In genomic region chr12:8697476-8698131, GRCh38 we compare ENCODE assay signal across 8 cellular contexts. TPM values are rescaled to one million over a fixed set of nuclear protein-coding genes. Genes with fewer than 3 reads are reported as not detected.
DNase-seq lines count a peak whose midpoint lies in the region; ATAC-seq, FAIRE-seq and TF ChIP-seq lines count a peak whose summit lies in the region.

Gene RIMKLB, plus strand, starts transcription at chr12:8697991. Its CDS starts 15,876 bp downstream, at chr12:8713867.

- H3K23ac ChIP-seq in neuronal stem cell (ENCODE audit: low read depth, low read length, poor library complexity) = peak within 1 kb of the TSS; percentile 98

- H4K8ac ChIP-seq in neuronal stem cell (ENCODE audit: low read depth, low read length) = no peak within 1 kb of the TSS

- H3K9ac ChIP-seq in neuronal stem cell (ENCODE audit: low read depth, low read length, poor library complexity) (peak within 1 kb of the TSS; percentile 98), stomach smooth muscle (ENCODE audit: low read length in 2 of 2) (peak within 1 kb of the TSS; percentile 90 to 92)

- peak within 1 kb of the TSS; percentile 69 for H3K4me2 ChIP-seq in neuronal stem cell (ENCODE audit: insufficient read depth, low read length, poor library complexity, severe bottlenecking)

- H3K27me3 ChIP-seq in RWPE2 (ENCODE audit: insufficient read depth, poor library complexity, severe bottlenecking) (no peaks in the 10 kb centered on the region), gastroesophageal sphincter (no peaks in the 10 kb centered on the region), neuronal stem cell (ENCODE audit: control insufficient read depth in 3 of 3, insufficient read depth in 3 of 3, low read depth in 1 of 3, low read length in 3 of 3) (no peaks in the 10 kb centered on the region), stomach smooth muscle (ENCODE audit: control insufficient read depth in 1 of 2, insufficient read depth in 2 of 2, low read length in 2 of 2) (no peaks in the 10 kb centered on the region)

- in situ Hi-C loops in KBM-7 (cut with MboI; ENCODE audit: low pct_unique_long_range_greater_than_20kb, low sequenced_read_pairs) = loop anchor here (25.0 kb wide), 1 partner anchor 190 kb away; no protein-coding TSS in a partner anchor

- ATAC-seq in GM21528 (IDR thresholded peaks at IDR 0.05; ENCODE audit: low FRiP score, unreplicated experiment) (peak; percentile 84), RWPE2 (ENCODE audit: low read depth) (peak; percentile 68), gastroesophageal sphincter (peak; percentile 94)

- H2AK5ac ChIP-seq in neuronal stem cell (ENCODE audit: low read depth, low read length) = peak within 1 kb of the TSS; percentile 81

- DNase-seq in D721Med (ENCODE audit: insufficient read length, low spot score) (peak; percentile 33), KBM-7 (peak; percentile 84), RWPE2 (ENCODE audit: low spot score) (peak; percentile 58), neuronal stem cell (ENCODE audit: low spot score) (peak; percentile 85)
- peak; percentile 80 for DNase-seq in activated naive CD4-positive, alpha-beta T cell treated with Interleukin-2 at 50 U/mL for 16 hours

- no peak within 1 kb of the TSS for H2BK120ac ChIP-seq in neuronal stem cell (ENCODE audit: low read depth, low read length)

- peak within 1 kb of the TSS; percentile 99 for H2BK5ac ChIP-seq in neuronal stem cell (ENCODE audit: low read length)

- peak within 1 kb of the TSS; percentile 62 for H3K4me3 ChIP-seq in RWPE2 (ENCODE audit: severe bottlenecking)
- peak within 1 kb of the TSS; percentile 61 to 99 for H3K4me3 ChIP-seq in gastroesophageal sphincter
- H3K4me3 ChIP-seq in neuronal stem cell (ENCODE audit: low read length in 2 of 2) = peak within 1 kb of the TSS; percentile 86 to 89
- H3K4me3 ChIP-seq in stomach smooth muscle (ENCODE audit: low read length in 2 of 2) = peak within 1 kb of the TSS; percentile 81 to 86

- FAIRE-seq in D721Med (lab: Jason Lieb, UNC) = no peak

- H3K4me1 ChIP-seq in RWPE2 (ENCODE audit: insufficient read depth, poor library complexity, severe bottlenecking) (peaks cover 8% of the 10 kb centered on the region), gastroesophageal sphincter (peaks cover 6 to 56% (median 10%) of the 10 kb centered on the region in 3 donors), neuronal stem cell (ENCODE audit: control insufficient read depth in 2 of 2, insufficient read depth in 1 of 2, low read depth in 1 of 2, low read length in 2 of 2) (peaks cover 4 to 24% of the 10 kb centered on the region in 2 donors), stomach smooth muscle (ENCODE audit: control insufficient read depth, insufficient read depth, low read length) (peaks cover 13% of the 10 kb centered on the region)

- H2BK12ac ChIP-seq in neuronal stem cell (ENCODE audit: low read length) = peak within 1 kb of the TSS; percentile 22

- peaks cover 1% of the 10 kb centered on the region for H3K79me1 ChIP-seq in neuronal stem cell (ENCODE audit: low read depth, low read length)

- peak within 1 kb of the TSS; percentile 71 for H3K27ac ChIP-seq in RWPE2 (ENCODE audit: poor library complexity, severe bottlenecking)
- H3K27ac ChIP-seq in gastroesophageal sphincter = peak within 1 kb of the TSS; percentile 82 to 100 (median 98)
- H3K27ac ChIP-seq in neuronal stem cell (replicated peaks; ENCODE audit: low read length) = peak within 1 kb of the TSS; percentile 97
- peak within 1 kb of the TSS; percentile 93 for H3K27ac ChIP-seq in stomach smooth muscle (ENCODE audit: low read length)

- WGBS in gastroesophageal sphincter (ENCODE audit: low coverage in 1 of 2), 2 donors = no CpG with 5 or more reads among the region's 88 CpGs
- WGBS in neuronal stem cell (ENCODE audit: extremely low coverage in 2 of 2, insufficient read length in 2 of 2, insufficient replicate concordance in 1 of 2), 2 donors = no CpG with 5 or more reads among the region's 88 CpGs

- TF ChIP-seq CTCF in D721Med (IDR thresholded peaks at IDR 0.05; ENCODE audit: insufficient read depth, missing control alignments) = no peak
- TF ChIP-seq CTCF in RWPE2 (IDR thresholded peaks at IDR 0.05; ENCODE audit: poor library complexity, severe bottlenecking) = no peak
- no peak for TF ChIP-seq CTCF in gastroesophageal sphincter (IDR thresholded peaks at IDR 0.05)

- H3K14ac ChIP-seq in neuronal stem cell (ENCODE audit: low read length) = peak within 1 kb of the TSS; percentile 99

- H3K4ac ChIP-seq in neuronal stem cell (ENCODE audit: low read length) = peak within 1 kb of the TSS; percentile 53

- peak; percentile 63 to 64 for TF ChIP-seq POLR2A in gastroesophageal sphincter (IDR thresholded peaks at IDR 0.05)

- H3K18ac ChIP-seq in neuronal stem cell (ENCODE audit: low read length) = peak within 1 kb of the TSS; percentile 100

- H3K9me3 ChIP-seq in RWPE2 (ENCODE audit: severe bottlenecking) = no peaks in the 10 kb centered on the region
- no peaks in the 10 kb centered on the region for H3K9me3 ChIP-seq in gastroesophageal sphincter
- H3K9me3 ChIP-seq in neuronal stem cell (replicated peaks in 1 of 2; ENCODE audit: control insufficient read depth in 2 of 2, insufficient read depth in 1 of 2, low read depth in 1 of 2, low read length in 2 of 2) = no peaks in the 10 kb centered on the region
- H3K9me3 ChIP-seq in stomach smooth muscle (ENCODE audit: control insufficient read depth in 2 of 2, low read length in 2 of 2) = no peaks in the 10 kb centered on the region

- H4K91ac ChIP-seq in neuronal stem cell (ENCODE audit: low read depth, low read length, poor library complexity) = no peak within 1 kb of the TSS

- H2AFZ ChIP-seq in neuronal stem cell (ENCODE audit: low read length) = peak within 1 kb of the TSS; percentile 93

- H3K36me3 ChIP-seq in RWPE2 (ENCODE audit: low read depth) (no peaks in the 10 kb centered on the region), gastroesophageal sphincter (no peaks in the 10 kb centered on the region), neuronal stem cell (replicated peaks in 1 of 2; ENCODE audit: control insufficient read depth in 2 of 2, insufficient read depth in 2 of 2, low read length in 2 of 2) (peaks cover 0 to 32% of the 10 kb centered on the region in 2 donors), stomach smooth muscle (ENCODE audit: control insufficient read depth in 2 of 2, insufficient read depth in 2 of 2, low read length in 2 of 2) (no peaks in the 10 kb centered on the region)

- no peak for TF ChIP-seq EP300 in gastroesophageal sphincter (IDR thresholded peaks at IDR 0.05)

- peak within 1 kb of the TSS; percentile 98 for H2BK15ac ChIP-seq in neuronal stem cell (ENCODE audit: low read length)

RNA-seq across cellular contexts. Expression of gene RIMKLB, which starts in this region (rescaled TPM):
- total RNA-seq in gastroesophageal sphincter = 10 to 100 TPM; 36.5 to 49.7 (median 43.5) TPM
- 53.6 TPM for polyA plus RNA-seq in neuronal stem cell (2013, experiment 1 of 2)
- 54.5 TPM for polyA plus RNA-seq in neuronal stem cell (2013, experiment 2 of 2)

Comparison
In these comparisons a context has a peak if more than half of its experiments do, and no peak if none do; other contexts are left out.
1. Peak in every context shown above with its lines: DNase-seq, ATAC-seq, H3K4me3 ChIP-seq and H3K27ac ChIP-seq.
2. DNase-seq: peak in every context shown above with its lines; median percentile 85 in neuronal stem cell; 84 in KBM-7; 80 in activated naive CD4-positive, alpha-beta T cell treated with Interleukin-2 at 50 U/mL for 16 hours; 58 in RWPE2; 33 in D721Med.